1 cellular context compared by ENCODE assay signal in genomic region chr15:38885001-38885400, GRCh38.
A peak's percentile ranks its signal among the peaks of the same experiment; 100 is the strongest.
TF ChIP-seq lines count a peak whose summit lies in the region.

No MANE protein-coding gene starts in this region.

TF ChIP-seq in SK-N-SH, 30 proteins besides CTCF, POLR2A, EP300 and RAD21:
- no peak for TF ChIP-seq IRF3 (IDR thresholded peaks at IDR 0.05; ENCODE audit: low read depth, low read length)
- 0 out of 2 replicates have a peak, but pooled peaks have one; percentile 16 for TF ChIP-seq JUND (IDR thresholded peaks at IDR 0.05)
- TF ChIP-seq TCF12 (IDR thresholded peaks at IDR 0.05) = peak; percentile 53; the same call in 1 of the 2 replicates
- TF ChIP-seq FOXM1 (IDR thresholded peaks at IDR 0.05; ENCODE audit: low read depth) = no peak
- TF ChIP-seq EZH2phosphoT487 (IDR thresholded peaks at IDR 0.05; ENCODE audit: borderline replicate concordance, low read depth) = no peak
- TF ChIP-seq RXRA (IDR thresholded peaks at IDR 0.05; ENCODE audit: borderline replicate concordance, low read depth) = no peak; the same call in 1 of the 2 replicates
- no peak for TF ChIP-seq SMC3 (IDR thresholded peaks at IDR 0.05; ENCODE audit: low read depth, low read length)
- TF ChIP-seq PBX3 (IDR thresholded peaks at IDR 0.05) = 0 out of 2 replicates have a peak, but pooled peaks have one; percentile 16
- no peak for TF ChIP-seq ZBTB33 (IDR thresholded peaks at IDR 0.05; ENCODE audit: borderline replicate concordance, low read depth)
- no peak for TF ChIP-seq GABPA (IDR thresholded peaks at IDR 0.05; ENCODE audit: low read depth)
- TF ChIP-seq TEAD4 (IDR thresholded peaks at IDR 0.05; ENCODE audit: borderline replicate concordance, insufficient read depth) = 0 out of 2 replicates have a peak, but pooled peaks have one; percentile 19
- no peak for TF ChIP-seq MEF2A (IDR thresholded peaks at IDR 0.05; ENCODE audit: borderline replicate concordance, low read depth)
- no peak for TF ChIP-seq MAX (IDR thresholded peaks at IDR 0.05; ENCODE audit: low read depth)
- no peak for TF ChIP-seq RCOR1 (IDR thresholded peaks at IDR 0.05; ENCODE audit: low read length)
- no peak for TF ChIP-seq CHD2 (IDR thresholded peaks at IDR 0.05; ENCODE audit: low read length, partially characterized antibody)
- TF ChIP-seq REST (IDR thresholded peaks at IDR 0.05; ENCODE audit: low read depth, low read length) = no peak
TF ChIP-seq in SK-N-SH: peak in this region for 4.
